In the genomic region with DNA sequence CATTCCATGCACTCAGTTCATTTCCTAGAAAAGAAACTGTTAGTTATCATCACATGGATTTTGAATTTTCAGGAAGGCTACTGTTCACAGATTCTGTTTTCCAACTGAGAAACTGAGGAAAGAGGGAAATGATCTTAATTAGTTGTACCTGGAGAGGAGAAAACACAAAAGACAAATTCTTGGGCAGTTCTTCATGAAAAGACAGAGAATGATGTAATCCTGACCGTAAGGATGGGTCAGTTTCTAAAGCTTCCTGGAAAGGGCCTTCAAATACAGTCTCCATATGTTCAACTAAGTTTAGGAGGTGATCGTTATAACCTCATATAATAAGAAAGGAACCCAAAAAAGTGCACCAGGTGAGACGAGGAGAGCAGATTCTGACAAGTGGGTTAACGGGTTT, we compare ENCODE assay signal across 11 cellular contexts.
"Had no signal": no experiment of that assay in that cellular context is flagged by ENCODE, and none has a peak within 500 bp of the region (broad histone marks: within the 10 kb centered on the region; RNA-seq: fewer than 3 reads in every experiment).

No MANE protein-coding gene starts in this region.

- ATAC-seq: GM23338, HCT116 had no signal

- H3K9me3 ChIP-seq: HAP-1 had no signal

- H3K4me1 ChIP-seq: HAP-1 had no signal

- H3K9ac ChIP-seq: GM23248 had no signal

- H3K4me2 ChIP-seq: GM23338 had no signal

- H3K36me3 ChIP-seq: HAP-1 had no signal

- H2AFZ ChIP-seq: GM23248, GM23338 had no signal

- H3K4me3 ChIP-seq: GM23248, GM23338, HAP-1 had no signal

- FAIRE-seq: H1, H54 had no signal

- DNase-seq: GM23248, GOT3, H7, H9, HCEC 1CT, HFFc6 had no signal
